ENCODE assay signal across 15 cellular contexts in genomic region chr1:82994866-82995370, GRCh38.
"Had no signal": no experiment of that assay in that cellular context is flagged by ENCODE, and none has a peak within 500 bp of the region (broad histone marks: within the 10 kb centered on the region; RNA-seq: fewer than 3 reads in every experiment).

No MANE protein-coding gene starts in this region.

- H3K9me3 ChIP-seq: mucosa of descending colon, pancreas, transverse colon had no signal

- DNase-seq: activated B cell treated with CpG ODN at 0.5 μM for 24 hours; activated CD4-positive, alpha-beta T cell treated with anti-CD3 and anti-CD28 coated beads, Interleukin-2, amount 10 ng/mL, durations not matched to agents 24 days and 14 days; activated CD8-positive, alpha-beta memory T cell treated with anti-CD3 and anti-CD28 coated beads, Interleukin-2, amount 50 U/mL, for 48 hours; activated gamma-delta T cell; activated T-cell treated with anti-CD3 and anti-CD28 coated beads, Interleukin-2, amount 50 U/mL, for 72 hours; effector CD8-positive, alpha-beta T cell; left lung; mucosa of descending colon; naive thymus-derived CD4-positive, alpha-beta T cell; pancreas; stimulated activated CD4-positive, alpha-beta T cell treated with anti-CD3 and anti-CD28 coated beads, Interleukin-2, amount 100 ng/mL, for 48 hours; transverse colon had no signal

- H3K4me1 ChIP-seq: left lung, pancreas, transverse colon had no signal

- ATAC-seq: activated naive CD4-positive, alpha-beta T cell treated with anti-CD3 and anti-CD28 coated beads, Interleukin-2, amount 50 U/mL, for 72 hours; activated T-cell treated with anti-CD3 and anti-CD28 coated beads, Interleukin-2, amount 50 U/mL, for 72 hours; left lung; mucosa of descending colon; naive thymus-derived CD4-positive, alpha-beta T cell; pancreas; stimulated activated memory B cell treated with anti-CD40 and anti-IgM and Interleukin-4, amounts not matched to agents 10 μg/mL and 1 μg/mL and 100 μg/mL, for 72 hours had no signal

- H3K36me3 ChIP-seq: left lung, pancreas, transverse colon had no signal

- H3K4me2 ChIP-seq: hepatocyte had no signal

- H3K79me2 ChIP-seq: hepatocyte had no signal

- H3K27me3 ChIP-seq: hepatocyte, left lung, pancreas, transverse colon had no signal

- H3K4me3 ChIP-seq: hepatocyte, left lung, mucosa of descending colon, pancreas, transverse colon had no signal

- H3K27ac ChIP-seq: hepatocyte, left lung, pancreas, transverse colon had no signal

- H2AFZ ChIP-seq: hepatocyte had no signal
